1 cellular context compared by ENCODE assay signal in genomic region chr22:35328472-35328885, GRCh38.
A peak's percentile ranks its signal among the peaks of the same experiment; 100 is the strongest.
TF ChIP-seq lines count a peak whose summit lies in the region.

No MANE protein-coding gene starts in this region.

TF ChIP-seq in HepG2, 621 proteins besides CTCF, POLR2A, EP300 and RAD21 (continued from another document and continues in another):
- no peak for TF ChIP-seq TRIM22 (IDR thresholded peaks at IDR 0.05)
- TF ChIP-seq PHB2 (IDR thresholded peaks at IDR 0.05; ENCODE audit: partially characterized antibody), result no peak
- TF ChIP-seq ZNF275 (CRISPR knock-in tag; IDR thresholded peaks at IDR 0.05; ENCODE audit: borderline replicate concordance), result peak; percentile 73; the same call in 1 of the 2 replicates
- no peak for TF ChIP-seq ZNF274 (CRISPR knock-in tag; IDR thresholded peaks at IDR 0.05)
- peak; percentile 84 for TF ChIP-seq PPARG (CRISPR knock-in tag; conservative IDR thresholded peaks at IDR 0.05)
- peak; percentile 69; the same call in 1 of the 2 replicates for TF ChIP-seq NR2F2 (IDR thresholded peaks at IDR 0.05; ENCODE audit: borderline replicate concordance, low read depth)
- no peak for TF ChIP-seq SMC3 (IDR thresholded peaks at IDR 0.05; ENCODE audit: low read length)
- TF ChIP-seq CAMTA2 (CRISPR knock-in tag; IDR thresholded peaks at IDR 0.05; ENCODE audit: borderline replicate concordance), result no peak
- no peak for TF ChIP-seq ZNF180 (CRISPR knock-in tag; IDR thresholded peaks at IDR 0.05; ENCODE audit: borderline replicate concordance, low read depth)
- no peak; the same call in 1 of the 2 replicates for TF ChIP-seq ZNF766 (CRISPR knock-in tag; IDR thresholded peaks at IDR 0.05; ENCODE audit: borderline replicate concordance)
- peak; percentile 69 for TF ChIP-seq SIX1 (CRISPR knock-in tag; IDR thresholded peaks at IDR 0.05; ENCODE audit: borderline replicate concordance)
- peak; percentile 42; the same call in 1 of the 2 replicates for TF ChIP-seq ZNF263 (CRISPR knock-in tag; IDR thresholded peaks at IDR 0.05)
- TF ChIP-seq NFE2L1 (CRISPR knock-in tag; IDR thresholded peaks at IDR 0.05; ENCODE audit: borderline replicate concordance), result no peak
- no peak for TF ChIP-seq NR3C1 (CRISPR knock-in tag; IDR thresholded peaks at IDR 0.05)
- TF ChIP-seq BCL3 (CRISPR knock-in tag; IDR thresholded peaks at IDR 0.05), result peak; percentile 59; the same call in 1 of the 2 replicates
- TF ChIP-seq FIP1L1 (IDR thresholded peaks at IDR 0.05; ENCODE audit: borderline replicate concordance, insufficient read depth, low read depth, low read length), result no peak
- no peak for TF ChIP-seq SMYD3 (CRISPR knock-in tag; IDR thresholded peaks at IDR 0.05)
- peak; percentile 96 for TF ChIP-seq ZNF414 (CRISPR knock-in tag; IDR thresholded peaks at IDR 0.05)
- no peak for TF ChIP-seq PCBP2 (optimal IDR thresholded peaks at IDR 0.05; ENCODE audit: low read depth, low read length, poor library complexity, severe bottlenecking)
- TF ChIP-seq ZNF713 (CRISPR knock-in tag; IDR thresholded peaks at IDR 0.05), result no peak
- no peak for TF ChIP-seq TEAD2 (CRISPR knock-in tag; IDR thresholded peaks at IDR 0.05)
- TF ChIP-seq CBX2 (IDR thresholded peaks at IDR 0.05; ENCODE audit: low read depth, low read length), result no peak
- no peak for TF ChIP-seq CBX2 (CRISPR knock-in tag; IDR thresholded peaks at IDR 0.05; ENCODE audit: low read depth)
- no peak for TF ChIP-seq KLF15 (CRISPR knock-in tag; IDR thresholded peaks at IDR 0.05; ENCODE audit: borderline replicate concordance)
- peak; percentile 81 for TF ChIP-seq TSC22D2 (CRISPR knock-in tag; IDR thresholded peaks at IDR 0.05; ENCODE audit: borderline replicate concordance)
- peak; percentile 99 for TF ChIP-seq PAXIP1 (CRISPR knock-in tag; conservative IDR thresholded peaks at IDR 0.05)
- TF ChIP-seq ZHX2 (IDR thresholded peaks at IDR 0.05; ENCODE audit: low read depth), result peak; percentile 62; the same call in 1 of the 2 replicates
- TF ChIP-seq ZHX2 (CRISPR knock-in tag; IDR thresholded peaks at IDR 0.05; ENCODE audit: borderline replicate concordance), result no peak
- peak; percentile 89 for TF ChIP-seq TEAD3 (CRISPR knock-in tag; optimal IDR thresholded peaks at IDR 0.05; ENCODE audit: borderline replicate concordance)
- TF ChIP-seq MYC (CRISPR knock-in tag; IDR thresholded peaks at IDR 0.05; ENCODE audit: borderline replicate concordance), result peak; percentile 96; the same call in 1 of the 2 replicates
- no peak for TF ChIP-seq GRHL1 (CRISPR knock-in tag; conservative IDR thresholded peaks at IDR 0.05)
- no peak for TF ChIP-seq SUZ12 (IDR thresholded peaks at IDR 0.05; ENCODE audit: low read depth, low read length)
- TF ChIP-seq ZNF780A (CRISPR knock-in tag; IDR thresholded peaks at IDR 0.05), result no peak
- peak; percentile 92 for TF ChIP-seq YEATS4 (CRISPR knock-in tag; IDR thresholded peaks at IDR 0.05; ENCODE audit: borderline replicate concordance)
- TF ChIP-seq ZFP36L1 (CRISPR knock-in tag; IDR thresholded peaks at IDR 0.05), result peak; percentile 90; the same call in 1 of the 2 replicates
- no peak for TF ChIP-seq SNRNP70 (IDR thresholded peaks at IDR 0.05; ENCODE audit: low read depth, low read length)
- no peak for TF ChIP-seq MAFF (IDR thresholded peaks at IDR 0.05; ENCODE audit: low read depth, low read length)
- 0 out of 2 replicates have a peak, but pooled peaks have one; percentile 40 for TF ChIP-seq ATF5 (CRISPR knock-in tag; IDR thresholded peaks at IDR 0.05; ENCODE audit: low read depth)
- TF ChIP-seq ZNF530 (CRISPR knock-in tag; IDR thresholded peaks at IDR 0.05; ENCODE audit: low read depth), result no peak
- peak; percentile 33; the same call in 1 of the 2 replicates for TF ChIP-seq ZNF652 (CRISPR knock-in tag; IDR thresholded peaks at IDR 0.05; ENCODE audit: borderline replicate concordance, low read depth)
- TF ChIP-seq NKX3-1 (CRISPR knock-in tag; IDR thresholded peaks at IDR 0.05), result no peak
- TF ChIP-seq NONO (IDR thresholded peaks at IDR 0.05), result no peak
- peak; percentile 94 for TF ChIP-seq NONO (CRISPR knock-in tag; conservative IDR thresholded peaks at IDR 0.05)
- no peak for TF ChIP-seq ZNF615 (CRISPR knock-in tag; IDR thresholded peaks at IDR 0.05; ENCODE audit: borderline replicate concordance)
- no peak for TF ChIP-seq ZUFSP (CRISPR knock-in tag; IDR thresholded peaks at IDR 0.05; ENCODE audit: borderline replicate concordance)
- no peak for TF ChIP-seq GPN1 (CRISPR knock-in tag; IDR thresholded peaks at IDR 0.05; ENCODE audit: borderline replicate concordance)
- peak; percentile 84 for TF ChIP-seq MEIS1 (CRISPR knock-in tag; IDR thresholded peaks at IDR 0.05; ENCODE audit: borderline replicate concordance)
